In genomic region chr3:171646357-171647133, GRCh38 we compare ENCODE assay signal across 7 cellular contexts.
A peak's percentile ranks its signal among the peaks of the same experiment; 100 is the strongest.
DNase-seq lines count a peak whose midpoint lies in the region; ATAC-seq and TF ChIP-seq lines count a peak whose summit lies in the region.

No MANE protein-coding gene starts in this region.

- H3K9me3 ChIP-seq in RWPE2 (ENCODE audit: severe bottlenecking) (no peaks in the 10 kb centered on the region), osteoblast (ENCODE audit: low read depth, low read length) (no peaks in the 10 kb centered on the region)

- H3K27ac Mint-ChIP-seq in activated CD4-positive, alpha-beta memory T cell treated with anti-CD3 and anti-CD28 coated beads for 36 hours = no peak overlapping the region

- POLR2A ChIA-PET in activated CD4-positive, alpha-beta memory T cell treated with anti-CD3 and anti-CD28 coated beads for 36 hours (lab: Charles Lee) = no interaction called here

- TF ChIP-seq CTCF in KMS-11 (conservative IDR thresholded peaks at IDR 0.05; ENCODE audit: low read depth, low read length) (peak; percentile 61), RWPE2 (IDR thresholded peaks at IDR 0.05; ENCODE audit: poor library complexity, severe bottlenecking) (peak; percentile 85), osteoblast (IDR thresholded peaks at IDR 0.05; ENCODE audit: extremely low read depth, low read depth, low read length) (peak; percentile 70)

- H3K79me2 ChIP-seq in KMS-11 (ENCODE audit: insufficient read depth, low read depth) (no peaks in the 10 kb centered on the region), osteoblast (ENCODE audit: insufficient read depth, low read length) (no peaks in the 10 kb centered on the region)

- H3K9me3 Mint-ChIP-seq in activated CD4-positive, alpha-beta memory T cell treated with anti-CD3 and anti-CD28 coated beads for 36 hours = no peaks in the 10 kb centered on the region

- no peak overlapping the region for H3K9ac ChIP-seq in KMS-11

- H3K27ac ChIP-seq in KMS-11 = no peak overlapping the region
- H3K27ac ChIP-seq in RWPE2 (ENCODE audit: poor library complexity, severe bottlenecking) = no peak overlapping the region
- peak overlapping the region; percentile 32 for H3K27ac ChIP-seq in osteoblast (ENCODE audit: low read depth, low read length)

- no peak overlapping the region for H2AFZ ChIP-seq in KMS-11 (ENCODE audit: low read depth)
- H2AFZ ChIP-seq in osteoblast (ENCODE audit: low read length) = peak overlapping the region; percentile 79

- H3K4me3 Mint-ChIP-seq in activated CD4-positive, alpha-beta memory T cell treated with anti-CD3 and anti-CD28 coated beads for 36 hours = no peak overlapping the region

- DNase-seq in GM04503 (ENCODE audit: low read depth) (peak; percentile 21), RWPE2 (ENCODE audit: low spot score) (no peak), fibroblast of peridontal ligament (ENCODE audit: extremely low read depth) (peak; percentile 91), osteoblast (ENCODE audit: insufficient read length, low spot score, missing footprints) (peak; percentile 84)
- DNase-seq in activated CD4-positive, alpha-beta memory T cell treated with anti-CD3 and anti-CD28 coated beads for 36 hours = no peak

- H3K36me3 ChIP-seq in KMS-11 (ENCODE audit: insufficient read depth) = no peaks in the 10 kb centered on the region
- no peaks in the 10 kb centered on the region for H3K36me3 ChIP-seq in RWPE2 (ENCODE audit: low read depth)
- no peaks in the 10 kb centered on the region for H3K36me3 ChIP-seq in osteoblast (ENCODE audit: insufficient read depth, low read length)

- no peak overlapping the region for H3K4me3 ChIP-seq in KMS-11 (IDR thresholded peaks at IDR 0.05; ENCODE audit: insufficient read depth, low read depth, low read length)
- no peak overlapping the region for H3K4me3 ChIP-seq in RWPE2 (ENCODE audit: severe bottlenecking)
- no peak overlapping the region for H3K4me3 ChIP-seq in osteoblast (ENCODE audit: insufficient read depth, low read length)

- H4K20me1 ChIP-seq in KMS-11 (ENCODE audit: insufficient read depth) (no peaks in the 10 kb centered on the region), osteoblast (ENCODE audit: insufficient read depth, low read length) (no peaks in the 10 kb centered on the region)

- CTCF ChIA-PET in activated CD4-positive, alpha-beta memory T cell treated with anti-CD3 and anti-CD28 coated beads for 36 hours (lab: Charles Lee) = interaction anchor here (1.4 to 4.6 kb wide), 4 partner anchors 34 to 695 kb away, joined by 4 to 65 read pairs (median 6); no protein-coding TSS in a partner anchor

- H3K36me3 Mint-ChIP-seq in activated CD4-positive, alpha-beta memory T cell treated with anti-CD3 and anti-CD28 coated beads for 36 hours = no peaks in the 10 kb centered on the region

- H3K27me3 ChIP-seq in KMS-11 (ENCODE audit: insufficient read depth, low read depth) = no peaks in the 10 kb centered on the region
- H3K27me3 ChIP-seq in RWPE2 (ENCODE audit: insufficient read depth, poor library complexity, severe bottlenecking) = no peaks in the 10 kb centered on the region
- no peaks in the 10 kb centered on the region for H3K27me3 ChIP-seq in osteoblast (ENCODE audit: insufficient read depth, low read length)

- intact Hi-C loops in activated CD4-positive, alpha-beta memory T cell treated with anti-CD3 and anti-CD28 coated beads for 36 hours (cut with micrococcal nuclease) = loop anchor here (1.0 to 10.0 kb wide), 3 partner anchors 126 to 698 kb away; no protein-coding TSS in a partner anchor

- H3K27me3 Mint-ChIP-seq in activated CD4-positive, alpha-beta memory T cell treated with anti-CD3 and anti-CD28 coated beads for 36 hours = no peaks in the 10 kb centered on the region

- H3K4me1 ChIP-seq in KMS-11 (ENCODE audit: low read depth, poor library complexity, severe bottlenecking) = no peaks in the 10 kb centered on the region
- H3K4me1 ChIP-seq in RWPE2 (ENCODE audit: insufficient read depth, poor library complexity, severe bottlenecking) = no peaks in the 10 kb centered on the region
- peaks cover 6% of the 10 kb centered on the region for H3K4me1 ChIP-seq in osteoblast (ENCODE audit: insufficient read depth, low read length)

- ATAC-seq in RWPE2 (ENCODE audit: low read depth) = no peak
- ATAC-seq in GM21381 (IDR thresholded peaks at IDR 0.05; ENCODE audit: unreplicated experiment) = no peak

- H3K4me1 Mint-ChIP-seq in activated CD4-positive, alpha-beta memory T cell treated with anti-CD3 and anti-CD28 coated beads for 36 hours (ENCODE audit: low read depth) = no peaks in the 10 kb centered on the region

- H3K4me2 ChIP-seq in KMS-11 (no peak overlapping the region), osteoblast (ENCODE audit: insufficient read depth, low read length) (no peak overlapping the region)

Comparison
In these comparisons a context has a peak if more than half of its experiments do, and no peak if none do; other contexts are left out.
1. DNase-seq: peak in GM04503 (single experiment), fibroblast of peridontal ligament (single experiment) and osteoblast (single experiment); none in RWPE2 (single experiment) and activated CD4-positive, alpha-beta memory T cell treated with anti-CD3 and anti-CD28 coated beads for 36 hours (single experiment).
2. Peak in every context shown above with its lines, with median percentiles within 50 percentile points of each other: CTCF ChIP-seq.